In genomic region chr1:56152635-56153034, GRCh38 we compare ENCODE assay signal across 19 cellular contexts.
DNase-seq lines count a peak whose midpoint lies in the region; ATAC-seq, FAIRE-seq and TF ChIP-seq lines count a peak whose summit lies in the region.
"Had no signal": no experiment of that assay in that cellular context is flagged by ENCODE, and none has a peak within 500 bp of the region (broad histone marks: within the 10 kb centered on the region; RNA-seq: fewer than 3 reads in every experiment).

No MANE protein-coding gene starts in this region.

- H3K27me3 Mint-ChIP-seq in nephron (ENCODE audit: low read depth) (no peaks in the 10 kb centered on the region), osteocyte (ENCODE audit: unreplicated experiment) (no peaks in the 10 kb centered on the region)
- H3K27me3 Mint-ChIP-seq: CD4-positive, alpha-beta memory T cell had no signal

- in situ Hi-C loops in HepG2 (cut with HindIII; ENCODE audit: extremely low pct_ligation_motif_present, low pct_unique_long_range_greater_than_20kb): no loop called here

- H3K36me3 ChIP-seq in HepG2 (replicated peaks in 1 of 2; ENCODE audit: control insufficient read depth in 1 of 2, insufficient read depth in 2 of 2, low read length in 2 of 2): no peaks in the 10 kb centered on the region
- no peaks in the 10 kb centered on the region for H3K36me3 ChIP-seq in right lobe of liver
- H3K36me3 ChIP-seq: HAP-1 had no signal

- no peak overlapping the region for H3K4me3 Mint-ChIP-seq in nephron
- H3K4me3 Mint-ChIP-seq in osteocyte (ENCODE audit: unreplicated experiment): no peak overlapping the region
- H3K4me3 Mint-ChIP-seq: CD4-positive, alpha-beta memory T cell; GM23338; HFFc6 had no signal

- TF ChIP-seq CTCF in HepG2 (CRISPR knock-in tag; IDR thresholded peaks at IDR 0.05) (no peak), right lobe of liver (IDR thresholded peaks at IDR 0.05) (no peak), nephron (IDR thresholded peaks at IDR 0.05; ENCODE audit: unreplicated experiment in 3 of 3) (no peak), osteocyte (IDR thresholded peaks at IDR 0.05) (no peak)

- POLR2A ChIA-PET in HepG2 (lab: Yijun Ruan, JAX): no interaction called here

- WGBS in HepG2 (ENCODE audit: low lambda C conversion rate): 59% methylated on average over 3 of the region's 3 CpGs
- WGBS in right lobe of liver (ENCODE audit: insufficient coverage, low coverage, low lambda C conversion rate, missing lambda C conversion rate): 86% methylated on average over 3 of the region's 3 CpGs

- no peak for TF ChIP-seq RAD21 in HepG2 (CRISPR knock-in tag; IDR thresholded peaks at IDR 0.05)

- no TSS peak for BruUV-seq in HepG2 (replicated peaks; lab: Mats Ljungman, UMichigan)

- H3K4me3 ChIP-seq in HepG2 (replicated peaks in 1 of 3; ENCODE audit: insufficient read depth in 1 of 3, low read depth in 2 of 3, low read length in 3 of 3) (no peak overlapping the region), right lobe of liver (no peak overlapping the region)
- H3K4me3 ChIP-seq: GM23338, HAP-1 had no signal

- no peaks in the 10 kb centered on the region for H3K4me1 ChIP-seq in HepG2 (ENCODE audit: insufficient read depth, low read length)
- H3K4me1 ChIP-seq in right lobe of liver: peaks cover 0 to 7% (median 0%) of the 10 kb centered on the region in 4 donors
- H3K4me1 ChIP-seq: HAP-1 had no signal

- no peak overlapping the region for H3K9ac ChIP-seq in HepG2 (ENCODE audit: insufficient read depth, low read depth, low read length)

- TF ChIP-seq POLR2A in HepG2 (IDR thresholded peaks at IDR 0.05; ENCODE audit: insufficient read depth in 1 of 2, low read depth in 2 of 2, low read length in 2 of 2) (no peak), right lobe of liver (IDR thresholded peaks at IDR 0.05) (no peak)

- no peak overlapping the region for H3K27ac ChIP-seq in HepG2 (ENCODE audit: extremely low read length, insufficient read depth, low read length)
- no peak overlapping the region for H3K27ac ChIP-seq in right lobe of liver
- H3K27ac ChIP-seq: 22Rv1 had no signal

- DNase-seq in HepG2 (ENCODE audit: low spot score): no peak
- no peak for DNase-seq in right lobe of liver
- no peak for DNase-seq in osteocyte (ENCODE audit: extremely low spot score, unreplicated experiment)
- DNase-seq in NCI-H146 treated with DMSO at 0.1 percent for 48 hours (lab: John Stamatoyannopoulos, UW; ENCODE audit: unreplicated experiment): no peak
- no peak for DNase-seq in left colon
- DNase-seq: C1 segment of cervical spinal cord; Calu3; CD4-positive, alpha-beta memory T cell; DMS53; DMS79 treated with DMSO at 0.1 percent for 48 hours; GF-D8; HFFc6 had no signal

- TF ChIP-seq EP300 in HepG2 (IDR thresholded peaks at IDR 0.05; ENCODE audit: low read depth in 2 of 2, low read length in 2 of 2): no peak
- no peak for TF ChIP-seq EP300 in HepG2 (CRISPR knock-in tag; IDR thresholded peaks at IDR 0.05; ENCODE audit: borderline replicate concordance)

- FAIRE-seq in HepG2 (lab: Jason Lieb, UNC): no peak
- FAIRE-seq: GM12891, GM18507, H54 had no signal

- H3K79me2 ChIP-seq in HepG2 (ENCODE audit: insufficient read depth, low read length): no peaks in the 10 kb centered on the region

- peak overlapping the region in 2 of 3 experiments; percentile 27 to 39 for H3K27ac Mint-ChIP-seq in nephron
- H3K27ac Mint-ChIP-seq in osteocyte (ENCODE audit: unreplicated experiment): peak overlapping the region; percentile 40
- H3K27ac Mint-ChIP-seq: CD4-positive, alpha-beta memory T cell; GM23338; HFFc6 had no signal

- intact Hi-C loops in HepG2 (cut with micrococcal nuclease; ENCODE audit: unreplicated experiment) (no loop called here), right lobe of liver (cut with DNase I) (no loop called here), left colon (cut with DNase I, micrococcal nuclease) (no loop called here)

- H3K9me3 ChIP-seq in HepG2 (ENCODE audit: low read length) (no peaks in the 10 kb centered on the region), right lobe of liver (peaks cover 0 to 3% (median 0%) of the 10 kb centered on the region in 4 donors)
- H3K9me3 ChIP-seq: HAP-1 had no signal

- no peak overlapping the region for H2AFZ ChIP-seq in HepG2 (ENCODE audit: low read length)
- H2AFZ ChIP-seq: GM23338 had no signal

- H4K20me1 ChIP-seq in HepG2 (ENCODE audit: insufficient read depth, low read length): no peaks in the 10 kb centered on the region

- CTCF ChIA-PET in HepG2 (lab: Yijun Ruan, JAX; ENCODE audit: low intra/inter-chr PET ratio, low total read pairs): no interaction called here

- no peaks in the 10 kb centered on the region for H3K36me3 Mint-ChIP-seq in nephron (ENCODE audit: low read depth)
- H3K36me3 Mint-ChIP-seq in osteocyte (ENCODE audit: unreplicated experiment): no peaks in the 10 kb centered on the region
- H3K36me3 Mint-ChIP-seq: CD4-positive, alpha-beta memory T cell had no signal

- H3K27me3 ChIP-seq in HepG2 (ENCODE audit: control insufficient read depth in 1 of 2, insufficient read depth in 2 of 2, low read length in 2 of 2): no peaks in the 10 kb centered on the region
- H3K27me3 ChIP-seq in right lobe of liver: no peaks in the 10 kb centered on the region

- ATAC-seq in HepG2 (no peak), right lobe of liver (no peak), left colon (no peak)
- ATAC-seq: GM23338 had no signal

- H3K4me2 ChIP-seq in HepG2 (ENCODE audit: low read depth, low read length): no peak overlapping the region
- H3K4me2 ChIP-seq: GM23338 had no signal

- H3K9me3 Mint-ChIP-seq in nephron: no peaks in the 10 kb centered on the region
- no peaks in the 10 kb centered on the region for H3K9me3 Mint-ChIP-seq in osteocyte (ENCODE audit: unreplicated experiment)
- H3K9me3 Mint-ChIP-seq: GM23338 had no signal

- H3K4me1 Mint-ChIP-seq in nephron (peaks cover 34% of the 10 kb centered on the region), osteocyte (ENCODE audit: unreplicated experiment) (peaks cover 28% of the 10 kb centered on the region)
- H3K4me1 Mint-ChIP-seq: CD4-positive, alpha-beta memory T cell; GM23338 had no signal

TF ChIP-seq in HepG2, 621 proteins besides CTCF, POLR2A, EP300 and RAD21:
- TF ChIP-seq ZBTB26 (CRISPR knock-in tag; IDR thresholded peaks at IDR 0.05; ENCODE audit: borderline replicate concordance) (no peak), PAF1 (CRISPR knock-in tag; IDR thresholded peaks at IDR 0.05) (no peak), MAFF (IDR thresholded peaks at IDR 0.05; ENCODE audit: low read depth, low read length) (peak; percentile 53; the same call in 1 of the 2 replicates), MAFK (conservative IDR thresholded peaks at IDR 0.05 in 1 of 2, IDR thresholded peaks at IDR 0.05 in 1 of 2; ENCODE audit: low read length in 2 of 2) (peak; percentile 58 to 73), ZNF557 (CRISPR knock-in tag; IDR thresholded peaks at IDR 0.05) (no peak)
TF ChIP-seq in HepG2: peak in this region for 2.
